Comparison of ENCODE assay signal across 16 cellular contexts in genomic region chr12:112971248-112971647, GRCh38. TPM values are rescaled to one million over a fixed set of nuclear protein-coding genes. Genes with fewer than 3 reads are reported as not detected.
DNase-seq lines count a peak whose midpoint lies in the region; ATAC-seq and TF ChIP-seq lines count a peak whose summit lies in the region.
"Had no signal": no experiment of that assay in that cellular context is flagged by ENCODE, and none has a peak within 500 bp of the region (broad histone marks: within the 10 kb centered on the region; RNA-seq: fewer than 3 reads in every experiment).

No MANE protein-coding gene starts in this region.

- peaks cover 0 to 6% (median 0%) of the 10 kb centered on the region in 4 donors for H3K4me1 ChIP-seq in tibial nerve
- H3K4me1 ChIP-seq: Peyer's patch, uterus had no signal

- in situ Hi-C loops in KBM-7 (cut with MboI; ENCODE audit: low pct_unique_long_range_greater_than_20kb, low sequenced_read_pairs), result no loop called here

- no peak overlapping the region for H3K27ac ChIP-seq in tibial nerve
- H3K27ac ChIP-seq: Peyer's patch, uterus had no signal

- H3K36me3 ChIP-seq in tibial nerve, result peaks cover 0 to 57% (median 0%) of the 10 kb centered on the region in 3 donors
- H3K36me3 ChIP-seq: uterus had no signal

- no peak for TF ChIP-seq CTCF in tibial nerve (IDR thresholded peaks at IDR 0.05)
- TF ChIP-seq CTCF in GM20000 (IDR thresholded peaks at IDR 0.05; ENCODE audit: extremely low read depth, missing control alignments), result no peak

- no peaks in the 10 kb centered on the region for H3K9me3 ChIP-seq in tibial nerve
- H3K9me3 ChIP-seq: Peyer's patch, uterus had no signal

- 45 to 52% methylated on average over 5 of the region's 5 CpGs for WGBS in tibial nerve, 2 donors

- H3K4me3 ChIP-seq in tibial nerve, result no peak overlapping the region
- H3K4me3 ChIP-seq: Peyer's patch, uterus had no signal

- no peak for TF ChIP-seq POLR2A in tibial nerve (IDR thresholded peaks at IDR 0.05)

- DNase-seq in DMS 273 treated with DMSO at 0.1 percent for 48 hours (lab: John Stamatoyannopoulos, UW) (peak; percentile 40), KBM-7 (peak; percentile 71), left kidney (ENCODE audit: low read depth, low spot score) (peak; percentile 28), tibial nerve (ENCODE audit: low spot score in 2 of 2) (no peak), GM20000 (ENCODE audit: low spot score) (no peak)
- no peak for DNase-seq in stimulated activated CD4-positive, alpha-beta T cell treated with anti-CD3 and anti-CD28 coated beads, Interleukin-2, amount 100 ng/mL, for 48 hours
- DNase-seq: activated CD4-positive, alpha-beta T cell treated with anti-CD3 and anti-CD28 coated beads for 36 hours; activated naive CD8-positive, alpha-beta T cell treated with anti-CD3 and anti-CD28 coated beads, Interleukin-2, amount 50 U/mL, for 24 hours; activated T-cell treated with anti-CD3 and anti-CD28 coated beads, Interleukin-2, amount 50 U/mL, for 4 hours; HCEC 1CT; Karpas-422; Peyer's patch; stimulated activated naive B cell treated with anti-CD40 and anti-IgM and Interleukin-4, amounts not matched to agents 10 μg/mL and 1 μg/mL and 100 μg/mL, for 72 hours; uterus had no signal

- peak; percentile 62 for ATAC-seq in SK-N-SH treated with all-trans-retinoic acid at 6 μM for 48 hours
- ATAC-seq: activated CD4-positive, alpha-beta T cell treated with anti-CD3 and anti-CD28 coated beads for 36 hours; activated naive CD8-positive, alpha-beta T cell treated with anti-CD3 and anti-CD28 coated beads, Interleukin-2, amount 50 U/mL, for 24 hours; activated T-cell treated with anti-CD3 and anti-CD28 coated beads, Interleukin-2, amount 50 U/mL, for 4 hours; natural killer cell treated with Interleukin-12 subunit alpha and Interleukin-12 subunit beta and Interleukin-15 and Interleukin-18, amount 100 ng/mL, for 72 hours; stimulated activated naive B cell treated with anti-CD40 and anti-IgM and Interleukin-4, amounts not matched to agents 10 μg/mL and 1 μg/mL and 100 μg/mL, for 72 hours had no signal

- no peaks in the 10 kb centered on the region for H3K27me3 ChIP-seq in tibial nerve
- H3K27me3 ChIP-seq: Peyer's patch, uterus had no signal

- TF ChIP-seq EP300 in tibial nerve (IDR thresholded peaks at IDR 0.05), result no peak

TF ChIP-seq in SK-N-SH treated with all-trans-retinoic acid at 6 μM for 48 hours, 23 proteins besides CTCF, POLR2A, EP300 and RAD21:
- TF ChIP-seq TCF4 (CRISPR knock-in tag; IDR thresholded peaks at IDR 0.05; ENCODE audit: borderline replicate concordance), result peak; percentile 55; the same call in 1 of the 2 replicates
- no peak for TF ChIP-seq RARB (CRISPR knock-in tag; IDR thresholded peaks at IDR 0.05)

RNA-seq across cellular contexts. Expression of gene OAS2, which starts 7.1 kb away (rescaled TPM):
- 10 to 100 TPM in 1 of 4 donors, 1 to 10 TPM in 3; 3.1 to 28.4 (median 6.3) TPM for total RNA-seq in tibial nerve

RNA-seq across cellular contexts. Expression of gene OAS3, which starts 33.0 kb away (rescaled TPM):
- 10 to 100 TPM in 2 of 4 donors, 1 to 10 TPM in 2; 5.7 to 16.5 (median 11.3) TPM for total RNA-seq in tibial nerve

Comparison
In these comparisons a context has a peak if more than half of its experiments do, and no peak if none do; other contexts are left out.
1. DNase-seq: peak in DMS 273 treated with DMSO at 0.1 percent for 48 hours (single experiment), KBM-7 (single experiment) and left kidney (single experiment); none in tibial nerve (0 of 2), stimulated activated CD4-positive, alpha-beta T cell treated with anti-CD3 and anti-CD28 coated beads, Interleukin-2, amount 100 ng/mL, for 48 hours (0 of 2) and GM20000 (single experiment).